In the genomic region with DNA sequence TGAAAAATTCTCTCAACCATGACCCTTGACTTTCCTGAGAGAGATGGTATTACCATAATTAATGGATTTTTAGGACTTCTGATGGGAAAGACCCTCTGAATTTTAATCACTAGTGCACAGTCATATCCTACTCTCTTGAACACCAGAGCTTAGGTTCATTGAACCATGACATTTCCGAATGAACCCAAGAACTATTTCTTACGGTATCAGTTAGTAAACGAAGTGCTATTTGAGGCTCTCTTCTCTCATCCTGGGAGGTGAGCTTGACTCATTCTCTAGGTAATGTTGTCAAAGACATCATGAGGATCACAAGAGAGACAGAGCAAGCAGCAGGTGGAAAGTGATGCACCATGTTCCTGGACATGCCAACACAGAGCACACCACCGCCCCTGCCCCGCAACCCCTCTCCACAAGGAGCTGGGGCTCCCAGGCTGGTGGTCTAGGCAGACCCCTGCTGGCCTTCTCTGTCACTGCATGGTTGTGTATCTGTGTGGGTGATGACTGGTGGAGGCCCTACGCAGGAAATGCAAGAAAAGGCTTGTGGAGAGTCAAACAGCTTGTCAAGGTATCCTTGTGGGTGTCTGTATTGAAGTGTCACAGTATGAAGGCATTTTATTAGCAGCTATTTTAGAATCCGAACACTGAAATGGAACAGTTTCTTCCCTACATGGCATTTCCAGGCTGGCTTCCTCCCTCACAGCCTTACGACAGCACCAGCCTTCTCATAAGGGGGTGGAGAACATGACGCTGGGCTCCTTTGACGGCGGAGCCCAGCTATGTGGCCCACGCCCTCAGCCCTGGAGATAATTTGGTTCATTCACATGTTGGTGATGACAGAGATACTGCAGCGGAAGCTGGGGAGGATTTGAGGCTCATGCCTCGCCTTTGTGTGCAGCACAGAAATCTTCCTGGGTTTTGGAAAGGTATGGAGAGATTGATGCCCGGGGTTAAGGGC, we compare ENCODE assay signal across 12 cellular contexts.
DNase-seq lines count a peak whose midpoint lies in the region; ATAC-seq and TF ChIP-seq lines count a peak whose summit lies in the region.
"Had no signal": no experiment of that assay in that cellular context is flagged by ENCODE, and none has a peak within 500 bp of the region (broad histone marks: within the 10 kb centered on the region; RNA-seq: fewer than 3 reads in every experiment).

No MANE protein-coding gene starts in this region.

- H3K9ac ChIP-seq in Karpas-422 (ENCODE audit: low read length) (no peak overlapping the region), endodermal cell (ENCODE audit: extremely low read depth, low read length, poor library complexity, severe bottlenecking) (no peak overlapping the region)

- intact Hi-C loops in lower lobe of right lung (cut with DNase I): no loop called here

- H3K27ac ChIP-seq in Karpas-422 (ENCODE audit: low read length): no peak overlapping the region
- no peak overlapping the region for H3K27ac ChIP-seq in endodermal cell (ENCODE audit: low read depth, low read length)
- no peak overlapping the region for H3K27ac ChIP-seq in lower lobe of right lung
- no peak overlapping the region for H3K27ac ChIP-seq in gastroesophageal sphincter

- peak; percentile 48 for TF ChIP-seq CTCF in GM12872 (IDR thresholded peaks at IDR 0.05; ENCODE audit: insufficient read depth, low read depth, low read length)
- peak; percentile 91 for TF ChIP-seq CTCF in endodermal cell (conservative IDR thresholded peaks at IDR 0.05)
- TF ChIP-seq CTCF in neural crest cell (conservative IDR thresholded peaks at IDR 0.05): peak; percentile 50
- TF ChIP-seq CTCF in lower lobe of right lung (IDR thresholded peaks at IDR 0.05): no peak
- TF ChIP-seq CTCF in gastroesophageal sphincter (IDR thresholded peaks at IDR 0.05): no peak

- H3K36me3 Mint-ChIP-seq in endodermal cell (ENCODE audit: low read depth): no peaks in the 10 kb centered on the region
- no peaks in the 10 kb centered on the region for H3K36me3 Mint-ChIP-seq in neural crest cell (ENCODE audit: low read depth)
- H3K36me3 Mint-ChIP-seq: activated naive CD8-positive, alpha-beta T cell treated with anti-CD3 and anti-CD28 coated beads, Interleukin-2, amount 10 ng/mL, durations not matched to agents 7 days and 5 days; memory B cell had no signal

- H3K27me3 Mint-ChIP-seq in endodermal cell (ENCODE audit: insufficient read depth) (peaks cover 30% of the 10 kb centered on the region), neural crest cell (ENCODE audit: low read depth) (no peaks in the 10 kb centered on the region)

- WGBS in endodermal cell (ENCODE audit: insufficient coverage in 1 of 2, insufficient read length in 1 of 2), 2 experiments: 93% methylated on average over 7 to 15 of the region's 15 CpGs
- WGBS in gastroesophageal sphincter (ENCODE audit: low coverage in 1 of 2), 2 donors: 89 to 94% methylated on average over 3 to 7 of the region's 15 CpGs

- H3K4me1 ChIP-seq in Karpas-422 (ENCODE audit: low read length): no peaks in the 10 kb centered on the region
- no peaks in the 10 kb centered on the region for H3K4me1 ChIP-seq in endodermal cell (ENCODE audit: control insufficient read depth, insufficient read depth, low read length)
- no peaks in the 10 kb centered on the region for H3K4me1 ChIP-seq in lower lobe of right lung
- no peaks in the 10 kb centered on the region for H3K4me1 ChIP-seq in gastroesophageal sphincter

- H3K27ac Mint-ChIP-seq in endodermal cell (no peak overlapping the region), neural crest cell (ENCODE audit: unreplicated experiment) (peak overlapping the region; percentile 13)
- H3K27ac Mint-ChIP-seq: activated naive CD8-positive, alpha-beta T cell treated with anti-CD3 and anti-CD28 coated beads, Interleukin-2, amount 10 ng/mL, durations not matched to agents 7 days and 5 days; CD4-positive, alpha-beta T cell; memory B cell had no signal

- no peak for TF ChIP-seq EP300 in gastroesophageal sphincter (IDR thresholded peaks at IDR 0.05)

- no peak overlapping the region for H3K4me2 ChIP-seq in Karpas-422 (ENCODE audit: low read depth, low read length, poor library complexity, severe bottlenecking)

- H3K27me3 ChIP-seq in Karpas-422 (ENCODE audit: low read length) (no peaks in the 10 kb centered on the region), endodermal cell (ENCODE audit: control insufficient read depth, insufficient read depth, low read length, poor library complexity, severe bottlenecking) (no peaks in the 10 kb centered on the region), lower lobe of right lung (ENCODE audit: low read depth) (no peaks in the 10 kb centered on the region), gastroesophageal sphincter (peaks cover 12% of the 10 kb centered on the region)

- H3K4me3 Mint-ChIP-seq in endodermal cell: no peak overlapping the region
- no peak overlapping the region for H3K4me3 Mint-ChIP-seq in neural crest cell
- H3K4me3 Mint-ChIP-seq: activated naive CD8-positive, alpha-beta T cell treated with anti-CD3 and anti-CD28 coated beads, Interleukin-2, amount 10 ng/mL, durations not matched to agents 7 days and 5 days; CD4-positive, alpha-beta T cell; memory B cell had no signal

- no peaks in the 10 kb centered on the region for H3K36me3 ChIP-seq in Karpas-422 (ENCODE audit: insufficient read depth, low read length)
- no peaks in the 10 kb centered on the region for H3K36me3 ChIP-seq in endodermal cell (ENCODE audit: control insufficient read depth, insufficient read depth, low read length)
- no peaks in the 10 kb centered on the region for H3K36me3 ChIP-seq in lower lobe of right lung
- H3K36me3 ChIP-seq in gastroesophageal sphincter: no peaks in the 10 kb centered on the region

- H3K79me2 ChIP-seq in Karpas-422 (ENCODE audit: low read length): no peaks in the 10 kb centered on the region

- H3K9me3 ChIP-seq in Karpas-422 (ENCODE audit: low read length) (no peaks in the 10 kb centered on the region), endodermal cell (ENCODE audit: control insufficient read depth, low read length) (no peaks in the 10 kb centered on the region), lower lobe of right lung (no peaks in the 10 kb centered on the region), gastroesophageal sphincter (no peaks in the 10 kb centered on the region)

- no peaks in the 10 kb centered on the region for H4K20me1 ChIP-seq in Karpas-422 (ENCODE audit: insufficient read depth, low read depth, low read length)

- DNase-seq in Karpas-422 (peak; percentile 46), endodermal cell (peak; percentile 93), neural crest cell (ENCODE audit: low read depth, low spot score) (peak; percentile 14), lower lobe of right lung (no peak), NCI-H1417 treated with DMSO at 0.1 percent for 48 hours (lab: John Stamatoyannopoulos, UW) (no peak), NCI-H2107 treated with DMSO at 0.1 percent for 48 hours (lab: John Stamatoyannopoulos, UW; ENCODE audit: unreplicated experiment) (no peak)
- DNase-seq: activated naive CD8-positive, alpha-beta T cell treated with anti-CD3 and anti-CD28 coated beads, Interleukin-2, amount 10 ng/mL, durations not matched to agents 7 days and 5 days; CD4-positive, alpha-beta T cell; NCI-H226 had no signal

- no peak overlapping the region for H3K4me3 ChIP-seq in Karpas-422 (ENCODE audit: low read length)
- H3K4me3 ChIP-seq in endodermal cell (ENCODE audit: low read length): no peak overlapping the region
- no peak overlapping the region for H3K4me3 ChIP-seq in lower lobe of right lung
- no peak overlapping the region for H3K4me3 ChIP-seq in gastroesophageal sphincter

- ATAC-seq in lower lobe of right lung (no peak), gastroesophageal sphincter (no peak)

- no peaks in the 10 kb centered on the region for H3K4me1 Mint-ChIP-seq in endodermal cell
- H3K4me1 Mint-ChIP-seq in neural crest cell: peaks cover 10% of the 10 kb centered on the region
- H3K4me1 Mint-ChIP-seq: activated naive CD8-positive, alpha-beta T cell treated with anti-CD3 and anti-CD28 coated beads, Interleukin-2, amount 10 ng/mL, durations not matched to agents 7 days and 5 days; memory B cell had no signal

- no peak for TF ChIP-seq POLR2A in gastroesophageal sphincter (IDR thresholded peaks at IDR 0.05)

- no peak overlapping the region for H2AFZ ChIP-seq in Karpas-422 (ENCODE audit: low read length)

- no peaks in the 10 kb centered on the region for H3K9me2 ChIP-seq in Karpas-422 (replicated peaks; ENCODE audit: insufficient read depth, low read length)

- H3K9me3 Mint-ChIP-seq in endodermal cell: no peaks in the 10 kb centered on the region
- no peaks in the 10 kb centered on the region for H3K9me3 Mint-ChIP-seq in neural crest cell
- H3K9me3 Mint-ChIP-seq: activated naive CD8-positive, alpha-beta T cell treated with anti-CD3 and anti-CD28 coated beads, Interleukin-2, amount 10 ng/mL, durations not matched to agents 7 days and 5 days; CD4-positive, alpha-beta T cell had no signal

Comparison
In these comparisons a context has a peak if more than half of its experiments do, and no peak if none do; other contexts are left out.
1. CTCF ChIP-seq: peak in GM12872 (single experiment), endodermal cell (single experiment) and neural crest cell (single experiment); none in lower lobe of right lung (single experiment) and gastroesophageal sphincter (0 of 4).
2. DNase-seq: peak in Karpas-422 (single experiment), endodermal cell (single experiment) and neural crest cell (single experiment); none in lower lobe of right lung (single experiment), NCI-H1417 treated with DMSO at 0.1 percent for 48 hours (single experiment) and NCI-H2107 treated with DMSO at 0.1 percent for 48 hours (single experiment).